12 cellular contexts compared by ENCODE assay signal in the genomic region with DNA sequence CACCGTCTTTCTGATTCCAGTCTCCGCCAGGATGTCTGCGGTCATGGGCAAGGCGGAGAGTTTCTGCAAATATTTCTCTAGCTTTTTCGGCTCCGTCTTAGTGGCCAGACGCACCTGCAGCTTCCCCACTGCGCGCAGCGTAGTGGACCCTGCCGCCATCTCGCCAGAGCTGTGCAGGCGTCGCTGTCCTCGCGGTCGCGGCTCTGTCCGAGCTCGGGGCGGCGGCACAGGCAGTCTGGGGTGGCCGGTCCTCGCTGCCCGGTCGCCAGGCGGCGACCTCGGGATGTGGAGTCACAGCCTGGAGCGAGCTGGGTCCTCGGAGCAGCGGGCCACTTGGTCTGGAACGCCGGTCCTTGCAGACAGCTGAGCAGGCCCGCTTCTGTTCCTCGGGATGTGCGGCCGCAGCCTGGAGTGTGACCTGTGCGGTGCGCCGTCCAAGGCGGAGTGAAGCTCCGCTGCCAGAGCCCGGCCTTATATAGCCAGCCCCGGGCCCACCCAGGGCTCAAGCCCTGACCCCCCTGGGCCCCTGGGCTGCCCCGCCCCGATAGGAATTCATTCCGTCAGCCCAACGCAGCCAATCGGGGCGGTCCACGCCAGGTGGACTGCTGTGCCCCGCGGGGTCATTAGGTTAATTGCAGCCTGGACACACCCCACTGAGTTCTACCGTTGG. TPM values are rescaled to one million over a fixed set of nuclear protein-coding genes. Genes with fewer than 3 reads are reported as not detected.
"Had no signal": no experiment of that assay in that cellular context is flagged by ENCODE, and none has a peak within 500 bp of the region (broad histone marks: within the 10 kb centered on the region; RNA-seq: fewer than 3 reads in every experiment).

No MANE protein-coding gene starts in this region.

RNA-seq across cellular contexts. Expression of a gene that starts 5.6 kb away (rescaled TPM):
- total RNA-seq: activated CD8-positive, alpha-beta memory T cell treated with anti-CD3 and anti-CD28 coated beads for 36 hours; activated T-helper 1 cell treated with anti-CD3 and anti-CD28 coated beads, Interleukin-12 subunit alpha, Interleukin-12 subunit beta, Interleukin-2, Interleukin-4 antibody, amounts not matched to agents 30 ng/mL and 10 ng/mL and 1 ng/mL, durations not matched to agents 14 hours and 24 hours and 36 hours; bronchial epithelial cell; dermis blood vessel endothelial cell; frontal cortex; mammary epithelial cell; occipital lobe; sigmoid colon; temporal lobe; tibial nerve had no signal
- polyA plus RNA-seq: keratinocyte, mammary epithelial cell, sigmoid colon, small intestine had no signal
